In the genomic region with DNA sequence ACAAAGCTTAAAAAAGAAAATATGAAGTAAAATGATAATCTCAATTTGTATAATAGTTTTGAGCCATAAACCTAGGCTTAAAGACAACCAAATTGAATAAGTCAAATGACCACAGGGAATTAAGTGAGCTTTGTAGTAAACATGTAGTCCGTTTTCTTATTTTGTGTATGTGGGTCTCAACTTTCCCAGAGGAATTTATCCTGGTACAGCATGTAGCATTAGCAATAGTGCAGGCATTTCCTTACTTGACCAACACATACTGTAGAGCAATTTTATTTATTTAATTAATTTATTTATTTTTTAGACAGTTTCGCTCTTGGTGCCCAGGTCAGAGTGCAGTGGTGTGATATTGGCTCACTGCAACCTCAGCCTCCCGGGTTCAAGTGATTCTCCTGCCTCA, we compare ENCODE assay signal across 16 cellular contexts.
"Had no signal": no experiment of that assay in that cellular context is flagged by ENCODE, and none has a peak within 500 bp of the region (broad histone marks: within the 10 kb centered on the region; RNA-seq: fewer than 3 reads in every experiment).

No MANE protein-coding gene starts in this region.

- ATAC-seq: activated CD4-positive, alpha-beta T cell treated with anti-CD3 and anti-CD28 coated beads for 36 hours; gastrocnemius medialis; heart left ventricle; stimulated activated naive CD8-positive, alpha-beta T cell treated with anti-CD3 and anti-CD28 coated beads, Interleukin-15, amount 100 ng/mL, for 72 hours had no signal

- DNase-seq: activated CD4-positive, alpha-beta T cell treated with anti-CD3 and anti-CD28 coated beads for 36 hours; activated CD4-positive, alpha-beta T cell treated with anti-CD3 and anti-CD28 coated beads, Interleukin-2, amount 50 U/mL, for 48 hours; brain microvascular endothelial cell; cerebellar nuclear complex; effector CD8-positive, alpha-beta T cell; gastrocnemius medialis; heart left ventricle; kidney glomerular epithelial cell; left ventricle myocardium inferior; naive B cell; stimulated activated CD4-positive, alpha-beta T cell treated with anti-CD3 and anti-CD28 coated beads, Interleukin-4, amount 100 ng/mL, for 1 hour; stimulated activated naive CD8-positive, alpha-beta T cell treated with anti-CD3 and anti-CD28 coated beads, Interleukin-15, amount 100 ng/mL, for 72 hours; trophoblast cell had no signal

- H3K4me3 ChIP-seq: gastrocnemius medialis, heart left ventricle, left ventricle myocardium inferior, skin epidermis, suprapubic skin, vagina had no signal
